ENCODE assay signal across 10 cellular contexts in genomic region chr12:122067548-122067947, GRCh38. TPM values are rescaled to one million over a fixed set of nuclear protein-coding genes. Genes with fewer than 3 reads are reported as not detected.
DNase-seq lines count a peak whose midpoint lies in the region; ATAC-seq and TF ChIP-seq lines count a peak whose summit lies in the region.
"Had no signal": no experiment of that assay in that cellular context is flagged by ENCODE, and none has a peak within 500 bp of the region (broad histone marks: within the 10 kb centered on the region; RNA-seq: fewer than 3 reads in every experiment).

No MANE protein-coding gene starts in this region.

- no peaks in the 10 kb centered on the region for H3K79me2 ChIP-seq in OCI-LY1 (ENCODE audit: insufficient read depth, low read length)

- H3K4me2 ChIP-seq in OCI-LY1 (ENCODE audit: low read length) = peak overlapping the region; percentile 29

- no peak overlapping the region for H2AFZ ChIP-seq in OCI-LY1 (ENCODE audit: low read length)

- 90 to 100% methylated on average over 5 of the region's 5 CpGs for WGBS in esophagus squamous epithelium, 2 donors

- no peak overlapping the region; the same call in 1 of the 2 replicates for H3K9ac ChIP-seq in OCI-LY1 (ENCODE audit: low read length)

- H3K4me1 ChIP-seq in OCI-LY1 (ENCODE audit: insufficient read depth, low read length, severe bottlenecking) (peaks cover 55% of the 10 kb centered on the region), esophagus squamous epithelium (peaks cover 22 to 64% (median 39%) of the 10 kb centered on the region in 3 donors)
- H3K4me1 ChIP-seq in effector memory CD4-positive, alpha-beta T cell (ENCODE audit: control insufficient read depth, insufficient read depth, low read length, poor library complexity, severe bottlenecking) = peaks cover 4% of the 10 kb centered on the region

- H3K36me3 Mint-ChIP-seq in activated CD4-positive, alpha-beta T cell treated with anti-CD3 and anti-CD28 coated beads, Interleukin-2, amount 10 ng/mL, durations not matched to agents 24 days and 14 days (ENCODE audit: low read depth) = no peaks in the 10 kb centered on the region

- H3K27ac ChIP-seq in OCI-LY1 (ENCODE audit: low read depth, low read length, poor library complexity, severe bottlenecking) (peak overlapping the region; percentile 81), esophagus squamous epithelium (peak overlapping the region in 3 of 4 donors; percentile 7 to 52 (median 31))
- no peak overlapping the region for H3K27ac ChIP-seq in effector memory CD4-positive, alpha-beta T cell (ENCODE audit: insufficient read depth, low read length, poor library complexity, severe bottlenecking)

- no peaks in the 10 kb centered on the region for H3K9me3 Mint-ChIP-seq in activated CD4-positive, alpha-beta T cell treated with anti-CD3 and anti-CD28 coated beads, Interleukin-2, amount 10 ng/mL, durations not matched to agents 24 days and 14 days
- no peaks in the 10 kb centered on the region for H3K9me3 Mint-ChIP-seq in stimulated activated naive CD8-positive, alpha-beta T cell treated with anti-CD3 and anti-CD28 coated beads, Interleukin-15, amount 100 ng/mL, for 72 hours

- peak overlapping the region; percentile 56 for H3K4me3 Mint-ChIP-seq in activated CD4-positive, alpha-beta T cell treated with anti-CD3 and anti-CD28 coated beads, Interleukin-2, amount 10 ng/mL, durations not matched to agents 24 days and 14 days
- H3K4me3 Mint-ChIP-seq in stimulated activated naive CD8-positive, alpha-beta T cell treated with anti-CD3 and anti-CD28 coated beads, Interleukin-15, amount 100 ng/mL, for 72 hours = peak overlapping the region; percentile 75 to 80

- H3K27me3 ChIP-seq in OCI-LY1 (ENCODE audit: insufficient read depth, low read length) (no peaks in the 10 kb centered on the region), esophagus squamous epithelium (no peaks in the 10 kb centered on the region)
- no peaks in the 10 kb centered on the region for H3K27me3 ChIP-seq in effector memory CD4-positive, alpha-beta T cell (replicated peaks; ENCODE audit: control insufficient read depth, insufficient read depth, low read length, poor library complexity, severe bottlenecking)

- H3F3A ChIP-seq in OCI-LY1 (ENCODE audit: insufficient read depth, low read length) = 0 out of 2 replicates have a peak, but pooled peaks cover 2% of the 10 kb centered on the region

- TF ChIP-seq CTCF in OCI-LY1 (IDR thresholded peaks at IDR 0.05; ENCODE audit: low read length) (no peak), esophagus squamous epithelium (IDR thresholded peaks at IDR 0.05) (no peak)

- H3K36me3 ChIP-seq in OCI-LY1 (ENCODE audit: insufficient read depth, low read length) = 0 out of 2 replicates have a peak, but pooled peaks cover 3% of the 10 kb centered on the region
- H3K36me3 ChIP-seq in esophagus squamous epithelium = no peaks in the 10 kb centered on the region
- no peaks in the 10 kb centered on the region for H3K36me3 ChIP-seq in effector memory CD4-positive, alpha-beta T cell (ENCODE audit: control insufficient read depth, insufficient read depth, low read length)

- no peaks in the 10 kb centered on the region for H3K9me2 ChIP-seq in OCI-LY1 (ENCODE audit: low read depth, low read length)

- ATAC-seq in stimulated activated naive CD8-positive, alpha-beta T cell treated with anti-CD3 and anti-CD28 coated beads, Interleukin-15, amount 100 ng/mL, for 72 hours = peak; percentile 26
- no peak for ATAC-seq in GM19328 (IDR thresholded peaks at IDR 0.05; ENCODE audit: unreplicated experiment)

- no peak for DNase-seq in activated CD4-positive, alpha-beta T cell treated with anti-CD3 and anti-CD28 coated beads, Interleukin-2, amount 10 ng/mL, durations not matched to agents 24 days and 14 days
- DNase-seq in activated CD4-positive, alpha-beta T cell treated with anti-CD3 and anti-CD28 coated beads, Interleukin-2, amount 50 U/mL, for 1 hour = no peak
- DNase-seq in esophagus squamous epithelium (lab: John Stamatoyannopoulos, UW) (no peak), COLO668 (lab: John Stamatoyannopoulos, UW; ENCODE audit: unreplicated experiment) (no peak)
- no peak for DNase-seq in stimulated activated naive CD8-positive, alpha-beta T cell treated with anti-CD3 and anti-CD28 coated beads, Interleukin-15, amount 100 ng/mL, for 72 hours
- DNase-seq in effector memory CD4-positive, alpha-beta T cell = no peak
- DNase-seq: foreskin melanocyte; stimulated activated CD4-positive, alpha-beta T cell treated with anti-CD3 and anti-CD28 coated beads, Interleukin-1b, Interleukin-23, amount 100 ng/mL, for 48 hours had no signal

- H4K20me1 ChIP-seq in OCI-LY1 (ENCODE audit: insufficient read depth, low read length) = no peaks in the 10 kb centered on the region

- intact Hi-C loops in activated CD4-positive, alpha-beta T cell treated with anti-CD3 and anti-CD28 coated beads, Interleukin-2, amount 10 ng/mL, durations not matched to agents 24 days and 14 days (cut with micrococcal nuclease) = no loop called here
- intact Hi-C loops in esophagus squamous epithelium (cut with DNase I) = no loop called here

- H3K4me1 Mint-ChIP-seq in activated CD4-positive, alpha-beta T cell treated with anti-CD3 and anti-CD28 coated beads, Interleukin-2, amount 10 ng/mL, durations not matched to agents 24 days and 14 days = peaks cover 26% of the 10 kb centered on the region
- peaks cover 30% of the 10 kb centered on the region for H3K4me1 Mint-ChIP-seq in stimulated activated naive CD8-positive, alpha-beta T cell treated with anti-CD3 and anti-CD28 coated beads, Interleukin-15, amount 100 ng/mL, for 72 hours

- TF ChIP-seq POLR2A in esophagus squamous epithelium (IDR thresholded peaks at IDR 0.05) = no peak

- no peaks in the 10 kb centered on the region for H3K9me3 ChIP-seq in OCI-LY1 (ENCODE audit: low read length)
- H3K9me3 ChIP-seq in esophagus squamous epithelium = no peaks in the 10 kb centered on the region
- H3K9me3 ChIP-seq in effector memory CD4-positive, alpha-beta T cell (ENCODE audit: control insufficient read depth, low read length) = no peaks in the 10 kb centered on the region

- H3K4me3 ChIP-seq in OCI-LY1 (ENCODE audit: low read depth, low read length, poor library complexity, severe bottlenecking) = no peak overlapping the region
- H3K4me3 ChIP-seq in esophagus squamous epithelium = no peak overlapping the region
- no peak overlapping the region for H3K4me3 ChIP-seq in effector memory CD4-positive, alpha-beta T cell (ENCODE audit: insufficient read depth, low read depth, low read length, poor library complexity, severe bottlenecking)

- no peak overlapping the region for H3K27ac Mint-ChIP-seq in activated CD4-positive, alpha-beta T cell treated with anti-CD3 and anti-CD28 coated beads, Interleukin-2, amount 10 ng/mL, durations not matched to agents 24 days and 14 days
- no peak overlapping the region for H3K27ac Mint-ChIP-seq in stimulated activated naive CD8-positive, alpha-beta T cell treated with anti-CD3 and anti-CD28 coated beads, Interleukin-15, amount 100 ng/mL, for 72 hours

- H3K27me3 Mint-ChIP-seq in activated CD4-positive, alpha-beta T cell treated with anti-CD3 and anti-CD28 coated beads, Interleukin-2, amount 10 ng/mL, durations not matched to agents 24 days and 14 days = no peaks in the 10 kb centered on the region
- H3K27me3 Mint-ChIP-seq in stimulated activated naive CD8-positive, alpha-beta T cell treated with anti-CD3 and anti-CD28 coated beads, Interleukin-15, amount 100 ng/mL, for 72 hours = no peaks in the 10 kb centered on the region

RNA-seq across cellular contexts. Expression of gene MLXIP, which starts 11.0 kb away (rescaled TPM):
- 47.6 and 48.0 TPM in 2 replicates for total RNA-seq in activated CD4-positive, alpha-beta T cell treated with anti-CD3 and anti-CD28 coated beads, Interleukin-2, amount 10 ng/mL, durations not matched to agents 24 days and 14 days
- total RNA-seq in esophagus squamous epithelium = 10 to 100 TPM in 3 of 4 donors, 1 to 10 TPM in 1; 9.6 to 20.0 (median 11.4) TPM

RNA-seq across cellular contexts. Expression of gene BCL7A, which starts 45.9 kb away (rescaled TPM):
- 9.3 and 10.7 TPM in 2 replicates for total RNA-seq in activated CD4-positive, alpha-beta T cell treated with anti-CD3 and anti-CD28 coated beads, Interleukin-2, amount 10 ng/mL, durations not matched to agents 24 days and 14 days
- total RNA-seq in esophagus squamous epithelium = 1 to 10 TPM; 2.5 to 8.6 (median 5.1) TPM
